ENCODE assay signal across 8 cellular contexts in the genomic region with DNA sequence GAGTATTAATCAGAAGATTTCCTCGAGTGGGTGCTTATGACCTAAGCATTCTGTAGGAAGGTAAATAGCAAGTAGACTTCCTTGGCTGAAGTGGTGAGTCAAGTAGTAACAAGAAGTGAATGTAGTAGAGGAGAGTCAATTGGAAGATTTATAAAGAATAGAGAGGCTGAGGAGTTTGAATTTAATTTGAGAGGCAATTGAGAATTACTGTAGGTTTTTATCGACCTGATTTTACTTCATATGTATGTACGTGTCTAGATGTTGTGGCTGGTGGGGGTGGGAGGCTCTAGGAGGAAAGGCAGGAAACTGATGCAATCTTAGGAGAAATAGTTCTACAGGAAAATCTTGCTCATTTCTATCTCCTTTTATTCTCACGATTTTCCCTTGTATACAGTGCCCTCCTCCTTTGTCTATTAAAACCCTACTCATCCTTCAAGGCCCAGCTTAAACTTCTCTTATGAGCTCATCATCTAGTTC. TPM values are rescaled to one million over a fixed set of nuclear protein-coding genes. Genes with fewer than 3 reads are reported as not detected.
DNase-seq lines count a peak whose midpoint lies in the region; ATAC-seq and TF ChIP-seq lines count a peak whose summit lies in the region.

No MANE protein-coding gene starts in this region.

- no peaks in the 10 kb centered on the region for H3K9me3 Mint-ChIP-seq in glutamatergic neuron (ENCODE audit: unreplicated experiment)

- DNase-seq in T-helper 17 cell (no peak), glutamatergic neuron (no peak), NCI-H82 (lab: John Stamatoyannopoulos, UW) (no peak), NCI-H526 (lab: John Stamatoyannopoulos, UW) (no peak)
- no peak for DNase-seq in activated CD8-positive, alpha-beta memory T cell treated with anti-CD3 and anti-CD28 coated beads for 24 hours
- DNase-seq in stimulated activated CD4-positive, alpha-beta T cell treated with anti-CD3 and anti-CD28 coated beads, Interleukin-2, amount 100 ng/mL, for 24 hours, result no peak

- peaks cover 8% of the 10 kb centered on the region for H3K36me3 Mint-ChIP-seq in T-helper 17 cell (ENCODE audit: low read depth)
- H3K36me3 Mint-ChIP-seq in glutamatergic neuron (ENCODE audit: unreplicated experiment), result no peaks in the 10 kb centered on the region

- peak overlapping the region; percentile 91 for H3K27ac Mint-ChIP-seq in T-helper 17 cell
- H3K27ac Mint-ChIP-seq in glutamatergic neuron (ENCODE audit: unreplicated experiment), result peak overlapping the region; percentile 13

- peaks cover 33% of the 10 kb centered on the region for H3K4me1 Mint-ChIP-seq in T-helper 17 cell
- H3K4me1 Mint-ChIP-seq in glutamatergic neuron (ENCODE audit: low read depth, unreplicated experiment), result peaks cover 6% of the 10 kb centered on the region

- H3K4me3 Mint-ChIP-seq in T-helper 17 cell (peak overlapping the region; percentile 91), glutamatergic neuron (ENCODE audit: unreplicated experiment) (peak overlapping the region; percentile 3)

- no peak for TF ChIP-seq POLR2A in GM18505 (IDR thresholded peaks at IDR 0.05; ENCODE audit: borderline replicate concordance, extremely low read depth, insufficient read depth, insufficient read length)

- peaks cover 3% of the 10 kb centered on the region for H3K9me3 ChIP-seq in T-helper 17 cell (ENCODE audit: control insufficient read depth, low read length, poor library complexity, severe bottlenecking)

- TF ChIP-seq CTCF in glutamatergic neuron (IDR thresholded peaks at IDR 0.05; ENCODE audit: partially characterized antibody, unreplicated experiment), result no peak

- no peaks in the 10 kb centered on the region for H3K27me3 Mint-ChIP-seq in T-helper 17 cell
- H3K27me3 Mint-ChIP-seq in glutamatergic neuron (ENCODE audit: unreplicated experiment), result no peaks in the 10 kb centered on the region

- ATAC-seq in GM18505 (IDR thresholded peaks at IDR 0.05; ENCODE audit: unreplicated experiment) (peak; percentile 27), HG02884 (IDR thresholded peaks at IDR 0.05; ENCODE audit: unreplicated experiment) (peak; percentile 32), T-helper 17 cell (peak; percentile 38)

RNA-seq across cellular contexts. Expression of gene OGT, which starts 8.7 kb away (rescaled TPM):
- total RNA-seq in T-helper 17 cell (100 to 1,000 TPM; 423 to 453 TPM), glutamatergic neuron (ENCODE audit: unreplicated experiment) (185 TPM)

RNA-seq across cellular contexts. Expression of gene GCNA, which starts 36.7 kb away (rescaled TPM):
- total RNA-seq in T-helper 17 cell (1 to 10 TPM; 1.2 to 1.3 TPM), glutamatergic neuron (ENCODE audit: unreplicated experiment) (2.5 TPM)
